Comparison of ENCODE assay signal across 32 cellular contexts in genomic region chr21:26154776-26155175, GRCh38.
"Had no signal": no experiment of that assay in that cellular context is flagged by ENCODE, and none has a peak within 500 bp of the region (broad histone marks: within the 10 kb centered on the region; RNA-seq: fewer than 3 reads in every experiment).

No MANE protein-coding gene starts in this region.

- DNase-seq: activated CD4-positive, alpha-beta T cell treated with anti-CD3 and anti-CD28 coated beads, Interleukin-2, amount 10 ng/mL, durations not matched to agents 24 days and 14 days; activated CD4-positive, alpha-beta T cell treated with anti-CD3 and anti-CD28 coated beads, Interleukin-2, amount 50 U/mL, for 4 hours; activated CD8-positive, alpha-beta T cell treated with anti-CD3 and anti-CD28 coated beads for 36 hours; activated effector memory CD4-positive, alpha-beta T cell treated with anti-CD3 and anti-CD28 coated beads, Interleukin-2, amount 50 U/mL, for 16 hours; activated naive CD4-positive, alpha-beta T cell; activated naive CD4-positive, alpha-beta T cell treated with anti-CD3 and anti-CD28 coated beads, Interleukin-2, amount 50 U/mL, for 16 hours; activated naive CD8-positive, alpha-beta T cell treated with anti-CD3 and anti-CD28 coated beads for 36 hours; activated T-cell treated with anti-CD3 and anti-CD28 coated beads, Interleukin-2, amount 50 U/mL, for 1 hour; activated T-cell treated with anti-CD3 and anti-CD28 coated beads, Interleukin-2, amount 50 U/mL, for 72 hours; amniotic stem cell; aorta; brain microvascular endothelial cell; central memory CD4-positive, alpha-beta T cell; Kasumi-1; MM.1S; MV-4-11; NCI-H1092; NCI-H1417 treated with DMSO at 0.1 percent for 48 hours; NCI-H187 treated with DMSO at 0.1 percent for 48 hours; NCI-H2081 treated with DMSO at 0.1 percent for 48 hours; NCI-H510A; NCI-H526 treated with DMSO at 0.1 percent for 48 hours; NCI-H774; NK-92 treated with Interleukin-12 subunit alpha and Interleukin-12 subunit beta, amount 100 ng/mL, for 24 hours; PC-3; Peyer's patch; RPMI8226; SIG-M5; T1000 had no signal

- H3K9me3 ChIP-seq: Peyer's patch had no signal

- H3K36me3 ChIP-seq: brain microvascular endothelial cell, Peyer's patch had no signal

- H3K27ac ChIP-seq: brain microvascular endothelial cell, Peyer's patch had no signal

- FAIRE-seq: colon had no signal

- H3K4me3 ChIP-seq: Peyer's patch had no signal

- ATAC-seq: activated CD8-positive, alpha-beta T cell treated with anti-CD3 and anti-CD28 coated beads for 36 hours; activated T-cell treated with anti-CD3 and anti-CD28 coated beads, Interleukin-2, amount 50 U/mL, for 72 hours; activated T-helper 17 cell treated with anti-CD3 and anti-CD28 coated beads, Interleukin-2, amount 50 U/mL, for 72 hours; Right ventricle myocardium inferior had no signal

- H3K27me3 ChIP-seq: brain microvascular endothelial cell, Peyer's patch had no signal
